In the genomic region with DNA sequence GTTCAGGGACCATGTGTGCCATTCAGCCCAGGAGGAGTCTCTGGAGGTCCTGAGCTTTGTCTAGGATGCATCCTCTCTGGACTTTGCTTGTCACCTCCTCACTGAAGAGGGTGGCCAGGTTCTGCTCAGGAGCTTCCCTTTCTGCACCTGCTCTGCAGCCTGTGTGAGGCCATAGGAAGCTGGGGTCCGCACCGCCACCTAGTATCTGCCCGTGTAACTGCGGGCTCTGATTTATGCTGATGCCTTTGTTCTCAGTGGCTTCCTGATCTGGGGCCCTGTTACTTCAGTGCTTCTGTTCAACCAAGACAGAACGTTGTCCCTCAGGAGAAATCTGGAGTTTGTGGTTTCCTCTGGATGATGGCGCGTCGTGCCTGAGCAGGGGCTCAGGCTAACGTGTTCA, we compare ENCODE assay signal across 11 cellular contexts. TPM values are rescaled to one million over a fixed set of nuclear protein-coding genes. Genes with fewer than 3 reads are reported as not detected.
A peak's percentile ranks its signal among the peaks of the same experiment; 100 is the strongest.
DNase-seq lines count a peak whose midpoint lies in the region.
"Had no signal": no experiment of that assay in that cellular context is flagged by ENCODE, and none has a peak within 500 bp of the region (broad histone marks: within the 10 kb centered on the region; RNA-seq: fewer than 3 reads in every experiment).

No MANE protein-coding gene starts in this region.

- no peaks in the 10 kb centered on the region; the same call in 1 of the 2 replicates for H3K9me3 ChIP-seq in HAP-1

- DNase-seq in SKM-1 treated with dmso at 0.1 percent for 144 hours (lab: John Stamatoyannopoulos, UW; ENCODE audit: unreplicated experiment) (peak; percentile 11), SKM-1 (lab: John Stamatoyannopoulos, UW; ENCODE audit: unreplicated experiment) (no peak), NCI-H146 treated with DMSO at 0.1 percent for 48 hours (lab: John Stamatoyannopoulos, UW; ENCODE audit: unreplicated experiment) (peak; percentile 4), islet precursor cell (peak; percentile 57), cardiac septum (ENCODE audit: low spot score) (no peak), HAP-1 (ENCODE audit: low spot score in 2 of 2) (no peak)
- DNase-seq: effector memory CD8-positive, alpha-beta T cell; left lung; NCI-H1048; NCI-H510A treated with DMSO at 0.1 percent for 48 hours; small intestine had no signal

- in situ Hi-C loops in HAP-1 (cut with MboI; ENCODE audit: low sequenced_read_pairs) = no loop called here

- H3K4me1 ChIP-seq in HAP-1 = no peaks in the 10 kb centered on the region
- H3K4me1 ChIP-seq: left lung had no signal

- no peaks in the 10 kb centered on the region for H3K36me3 ChIP-seq in HAP-1 (replicated peaks)

- H3K4me3 ChIP-seq in HAP-1 = no peak overlapping the region
- H3K4me3 ChIP-seq: left lung had no signal

- no peaks in the 10 kb centered on the region for H3K27me3 ChIP-seq in HAP-1 (ENCODE audit: low read depth)
- H3K27me3 ChIP-seq: left lung had no signal

- intact Hi-C loops in cardiac septum (cut with DNase I) = no loop called here

RNA-seq across cellular contexts. Expression of gene ZNF610, which starts 15.5 kb away (rescaled TPM):
- 2.8 TPM for total RNA-seq in cardiac septum

RNA-seq across cellular contexts. Expression of gene ZNF880, which starts 18.2 kb away (rescaled TPM):
- 18.3 TPM for total RNA-seq in cardiac septum

RNA-seq across cellular contexts. Expression of gene ZNF528, which starts 46.1 kb away (rescaled TPM):
- 21.5 TPM for total RNA-seq in cardiac septum

RNA-seq across cellular contexts. Expression of gene ZNF480, which starts 54.5 kb away (rescaled TPM):
- total RNA-seq in cardiac septum = 13.0 TPM

Comparison
In these comparisons a context has a peak if more than half of its experiments do, and no peak if none do; other contexts are left out.
1. DNase-seq: peak in SKM-1 treated with dmso at 0.1 percent for 144 hours (single experiment), NCI-H146 treated with DMSO at 0.1 percent for 48 hours (single experiment) and islet precursor cell (single experiment); none in SKM-1 (single experiment), cardiac septum (single experiment) and HAP-1 (0 of 2).